21 cellular contexts compared by ENCODE assay signal in genomic region chr4:120733054-120733453, GRCh38.
DNase-seq lines count a peak whose midpoint lies in the region; ATAC-seq and TF ChIP-seq lines count a peak whose summit lies in the region.
"Had no signal": no experiment of that assay in that cellular context is flagged by ENCODE, and none has a peak within 500 bp of the region (broad histone marks: within the 10 kb centered on the region; RNA-seq: fewer than 3 reads in every experiment).

No MANE protein-coding gene starts in this region.

- H3K9me3 ChIP-seq in mucosa of descending colon = no peaks in the 10 kb centered on the region
- H3K9me3 ChIP-seq in osteoblast (ENCODE audit: low read depth, low read length) = no peaks in the 10 kb centered on the region
- H3K9me3 ChIP-seq: BLaER1, Caco-2, HAP-1 had no signal

- H3K4me1 ChIP-seq in GM23338 (ENCODE audit: insufficient read depth) = no peaks in the 10 kb centered on the region
- no peaks in the 10 kb centered on the region for H3K4me1 ChIP-seq in mucosa of descending colon (ENCODE audit: low read depth)
- no peaks in the 10 kb centered on the region for H3K4me1 ChIP-seq in osteoblast (ENCODE audit: insufficient read depth, low read length)
- no peaks in the 10 kb centered on the region for H3K4me1 ChIP-seq in mesendoderm (ENCODE audit: control insufficient read depth, low read depth, low read length)
- H3K4me1 ChIP-seq: BLaER1, Caco-2, HAP-1 had no signal

- H3K36me3 Mint-ChIP-seq in GM23338 (ENCODE audit: low read depth) (no peaks in the 10 kb centered on the region), WTC11 (no peaks in the 10 kb centered on the region; the same call in 1 of the 2 replicates)
- H3K36me3 Mint-ChIP-seq: CD4-positive, CD25-positive, alpha-beta regulatory T cell; CD8-positive, alpha-beta T cell had no signal

- H3K79me2 ChIP-seq in GM23338 (replicated peaks; ENCODE audit: insufficient read depth) (no peaks in the 10 kb centered on the region), osteoblast (ENCODE audit: insufficient read depth, low read length) (no peaks in the 10 kb centered on the region), mesendoderm (ENCODE audit: control insufficient read depth, insufficient read depth, low read length) (no peaks in the 10 kb centered on the region)

- ATAC-seq in GM23338 = no peak
- ATAC-seq in WTC11 = no peak
- peak; percentile 69 for ATAC-seq in mucosa of descending colon
- no peak for ATAC-seq in HG03460 (IDR thresholded peaks at IDR 0.05; ENCODE audit: unreplicated experiment)
- ATAC-seq: CD8-positive, alpha-beta T cell; GM12878 had no signal

- H3K4me3 Mint-ChIP-seq in GM23338 (no peak overlapping the region), WTC11 (no peak overlapping the region)
- H3K4me3 Mint-ChIP-seq: B cell; CD4-positive, CD25-positive, alpha-beta regulatory T cell; CD8-positive, alpha-beta T cell; HFFc6 had no signal

- H3K27me3 Mint-ChIP-seq in GM23338 (ENCODE audit: insufficient read depth, low read depth, poor library complexity) (no peaks in the 10 kb centered on the region), WTC11 (ENCODE audit: low read depth) (no peaks in the 10 kb centered on the region)
- H3K27me3 Mint-ChIP-seq: B cell had no signal

- no peak overlapping the region for H2AK5ac ChIP-seq in mesendoderm (ENCODE audit: low read length)

- H2BK5ac ChIP-seq in mesendoderm (ENCODE audit: low read length) = no peak overlapping the region

- H3K79me1 ChIP-seq in mesendoderm (ENCODE audit: low read length) = no peaks in the 10 kb centered on the region

- no peak overlapping the region for H2BK120ac ChIP-seq in mesendoderm (ENCODE audit: low read depth, low read length)

- H3K4me3 ChIP-seq in GM23338 (no peak overlapping the region), mucosa of descending colon (no peak overlapping the region), osteoblast (ENCODE audit: insufficient read depth, low read length) (no peak overlapping the region), mesendoderm (ENCODE audit: low read length) (no peak overlapping the region)
- H3K4me3 ChIP-seq: BLaER1, GM12878, GM23248, HAP-1 had no signal

- H4K8ac ChIP-seq in mesendoderm (ENCODE audit: low read depth, low read length) = no peak overlapping the region

- H4K20me1 ChIP-seq in GM23338 (replicated peaks; ENCODE audit: insufficient read depth) (no peaks in the 10 kb centered on the region), osteoblast (ENCODE audit: insufficient read depth, low read length) (no peaks in the 10 kb centered on the region)
- H4K20me1 ChIP-seq: BLaER1 had no signal

- peak overlapping the region; percentile 25; the same call in 1 of the 2 replicates for H3K27ac Mint-ChIP-seq in GM23338
- H3K27ac Mint-ChIP-seq in WTC11 = peak overlapping the region; percentile 6; the same call in 1 of the 2 replicates
- H3K27ac Mint-ChIP-seq: B cell; CD4-positive, CD25-positive, alpha-beta regulatory T cell; CD8-positive, alpha-beta T cell; HFFc6 had no signal

- H3K27ac ChIP-seq in GM23338 (ENCODE audit: low read depth) = no peak overlapping the region
- H3K27ac ChIP-seq in osteoblast (ENCODE audit: low read depth, low read length) = no peak overlapping the region
- H3K27ac ChIP-seq in mesendoderm (ENCODE audit: low read depth, low read length) = no peak overlapping the region
- H3K27ac ChIP-seq: 22Rv1, BLaER1, C4-2B, GM23248 had no signal

- no peak overlapping the region for H3K4ac ChIP-seq in mesendoderm (ENCODE audit: low read depth, low read length)

- H3K56ac ChIP-seq in mesendoderm (ENCODE audit: low read length) = no peak overlapping the region

- H4K5ac ChIP-seq in mesendoderm (ENCODE audit: low read length) = no peak overlapping the region

- H3K9me2 ChIP-seq in GM23338 (ENCODE audit: insufficient read depth) = no peaks in the 10 kb centered on the region

- DNase-seq in GM23338 (ENCODE audit: low spot score) (no peak), WTC11 (ENCODE audit: low spot score) (no peak), mucosa of descending colon (no peak), osteoblast (ENCODE audit: insufficient read length, low spot score, missing footprints) (peak; percentile 18), cerebellar cortex (ENCODE audit: low spot score) (no peak), UCSD-AML1 (lab: John Stamatoyannopoulos, UW; ENCODE audit: unreplicated experiment) (no peak), mesendoderm (no peak)
- DNase-seq: Caco-2; CD4-positive, CD25-positive, alpha-beta regulatory T cell; CD8-positive, alpha-beta T cell; DMS153; DND-41; GM23248; HFFc6 had no signal

- no peaks in the 10 kb centered on the region for H3K9me3 Mint-ChIP-seq in GM23338
- no peaks in the 10 kb centered on the region for H3K9me3 Mint-ChIP-seq in WTC11
- H3K9me3 Mint-ChIP-seq: CD8-positive, alpha-beta T cell; HFFc6 had no signal

- H3K4me2 ChIP-seq in GM23338 (no peak overlapping the region), osteoblast (ENCODE audit: insufficient read depth, low read length) (no peak overlapping the region), mesendoderm (ENCODE audit: low read length) (no peak overlapping the region)
- H3K4me2 ChIP-seq: BLaER1 had no signal

- WGBS in mesendoderm (ENCODE audit: extremely low coverage, insufficient coverage, low lambda C conversion rate) = no CpG with 5 or more reads among the region's 2 CpGs

- CTCF ChIA-PET in WTC11 (lab: Charles Lee) = interaction anchor here (0.6 kb wide), 1 partner anchor 515 kb away, joined by 3 read pairs; no protein-coding TSS in a partner anchor

- H3K4me1 Mint-ChIP-seq in GM23338 (peaks cover 25% of the 10 kb centered on the region), WTC11 (peaks cover 22% of the 10 kb centered on the region)
- H3K4me1 Mint-ChIP-seq: B cell; CD4-positive, CD25-positive, alpha-beta regulatory T cell had no signal

- H2AFZ ChIP-seq in GM23338 = no peak overlapping the region
- H2AFZ ChIP-seq in osteoblast (ENCODE audit: low read length) = no peak overlapping the region
- H2AFZ ChIP-seq: GM23248 had no signal

- H3K27me3 ChIP-seq in GM23338 (ENCODE audit: insufficient read depth) (no peaks in the 10 kb centered on the region), osteoblast (ENCODE audit: insufficient read depth, low read length) (no peaks in the 10 kb centered on the region), mesendoderm (ENCODE audit: insufficient read depth, low read length, poor library complexity) (no peaks in the 10 kb centered on the region)
- H3K27me3 ChIP-seq: BLaER1 had no signal

- POLR2A ChIA-PET in WTC11 (lab: Charles Lee) = no interaction called here

- no peak overlapping the region for H3K18ac ChIP-seq in mesendoderm (ENCODE audit: low read length)

- no peak for TF ChIP-seq CTCF in GM23338 (conservative IDR thresholded peaks at IDR 0.05; ENCODE audit: low read depth in 2 of 2)
- TF ChIP-seq CTCF in WTC11 (IDR thresholded peaks at IDR 0.05) = no peak
- no peak for TF ChIP-seq CTCF in mucosa of descending colon (IDR thresholded peaks at IDR 0.05)
- no peak for TF ChIP-seq CTCF in osteoblast (IDR thresholded peaks at IDR 0.05; ENCODE audit: extremely low read depth, low read depth, low read length)

- no peaks in the 10 kb centered on the region for H3K36me3 ChIP-seq in GM23338 (ENCODE audit: insufficient read depth)
- no peaks in the 10 kb centered on the region for H3K36me3 ChIP-seq in mucosa of descending colon (ENCODE audit: low read depth)
- no peaks in the 10 kb centered on the region for H3K36me3 ChIP-seq in osteoblast (ENCODE audit: insufficient read depth, low read length)
- no peaks in the 10 kb centered on the region for H3K36me3 ChIP-seq in mesendoderm (ENCODE audit: control insufficient read depth, insufficient read depth, low read length)
- H3K36me3 ChIP-seq: BLaER1, HAP-1 had no signal

- H3F3A ChIP-seq in GM23338 (replicated peaks; ENCODE audit: low read depth) = no peaks in the 10 kb centered on the region

- intact Hi-C loops in mucosa of descending colon (cut with DNase I, micrococcal nuclease) = no loop called here

- H3K23ac ChIP-seq in mesendoderm (ENCODE audit: low read length) = no peak overlapping the region

- no peak overlapping the region for H3K9ac ChIP-seq in mesendoderm (ENCODE audit: low read length)
- H3K9ac ChIP-seq: BLaER1, GM23248 had no signal

- H2BK15ac ChIP-seq in mesendoderm (replicated peaks; ENCODE audit: low read depth) = no peak overlapping the region

TF ChIP-seq in GM23338, 12 proteins besides CTCF, POLR2A, EP300 and RAD21 (continues in another document):
- TF ChIP-seq NANOG (IDR thresholded peaks at IDR 0.05; ENCODE audit: borderline replicate concordance) (no peak), POLR2AphosphoS5 (IDR thresholded peaks at IDR 0.05; ENCODE audit: low read depth) (no peak), ZNF114 (CRISPR knock-in tag; IDR thresholded peaks at IDR 0.05) (no peak), STAT1 (IDR thresholded peaks at IDR 0.05; ENCODE audit: unreplicated experiment) (no peak)

TF ChIP-seq in WTC11, 78 proteins besides CTCF, POLR2A, EP300 and RAD21 (continues in another document):
- TF ChIP-seq MLX (CRISPR knock-in tag; IDR thresholded peaks at IDR 0.05) (no peak), JAZF1 (CRISPR knock-in tag; IDR thresholded peaks at IDR 0.05) (no peak), TCF7 (CRISPR knock-in tag; IDR thresholded peaks at IDR 0.05; ENCODE audit: low read depth) (no peak)
- TF ChIP-seq, protein P1, sequence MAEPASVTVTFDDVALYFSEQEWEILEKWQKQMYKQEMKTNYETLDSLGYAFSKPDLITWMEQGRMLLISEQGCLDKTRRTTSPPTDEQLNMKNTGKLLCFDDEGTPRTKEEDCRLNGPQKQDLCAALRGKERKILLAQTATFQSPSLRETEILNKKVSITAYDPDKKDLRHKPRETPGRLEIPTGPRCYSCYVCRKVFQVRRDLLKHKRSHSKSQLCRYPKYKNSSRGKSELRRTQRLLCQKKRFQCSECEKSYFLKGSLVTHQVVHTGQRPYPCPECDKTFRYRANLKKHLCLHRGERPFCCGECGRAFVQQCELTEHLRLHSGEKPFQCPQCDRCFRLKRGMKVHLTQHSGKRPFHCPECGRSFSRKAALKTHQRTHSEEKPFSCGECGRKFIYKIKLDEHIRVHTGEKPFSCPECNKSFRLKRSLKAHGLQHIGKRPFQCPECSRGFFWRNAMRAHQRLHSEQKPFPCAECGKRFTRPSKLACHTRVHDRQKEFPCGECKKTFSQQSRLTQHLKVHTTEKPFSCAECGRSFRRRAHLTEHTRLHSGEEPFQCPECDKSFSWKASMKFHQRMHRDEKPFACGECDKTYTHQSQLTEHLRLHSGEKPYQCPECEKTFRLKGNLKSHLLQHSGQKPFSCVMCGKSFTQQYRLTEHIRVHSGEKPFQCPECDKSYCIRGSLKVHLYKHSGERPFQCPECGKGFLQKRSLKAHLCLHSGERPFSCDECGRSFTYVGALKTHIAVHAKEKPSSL (CRISPR knock-in tag; conservative IDR thresholded peaks at IDR 0.05) = no peak
